In genomic region chr10:98077223-98077622, GRCh38 we compare ENCODE assay signal across 23 cellular contexts. TPM values are rescaled to one million over a fixed set of nuclear protein-coding genes. Genes with fewer than 3 reads are reported as not detected.
"Had no signal": no experiment of that assay in that cellular context is flagged by ENCODE, and none has a peak within 500 bp of the region (broad histone marks: within the 10 kb centered on the region; RNA-seq: fewer than 3 reads in every experiment).

No MANE protein-coding gene starts in this region.

- H3K27me3 ChIP-seq: SJCRH30 had no signal

- H3K4me1 ChIP-seq: SJCRH30 had no signal

- H3K9me3 ChIP-seq: SJCRH30 had no signal

- H3K27ac ChIP-seq: SJCRH30 had no signal

- DNase-seq: IMR-90, Karpas-422, KG1, MM.1S, NCI-H1092 treated with DMSO at 0.1 percent for 48 hours, NCI-H1436, NCI-H187, NCI-H2029, NCI-H2081 treated with DMSO at 0.1 percent for 48 hours, NCI-H2171, NCI-H226, NCI-H446, NCI-H510A, NCI-H524 treated with DMSO at 0.1 percent for 48 hours, NCI-H69, NCI-H774, Right ventricle myocardium superior, RPMI8226, SJCRH30 had no signal

- ATAC-seq: HepG2, SK-N-SH treated with all-trans-retinoic acid at 6 μM for 48 hours had no signal

- H3K36me3 ChIP-seq: SJCRH30 had no signal

- FAIRE-seq: HepG2, RCC 7860 had no signal

- H3K4me3 ChIP-seq: SJCRH30 had no signal

RNA-seq across cellular contexts. Expression of gene CRTAC1, which starts 46.8 kb away (rescaled TPM):
- total RNA-seq: HepG2, HT-29, IMR-90, SJCRH30 had no signal
- polyA plus RNA-seq: HepG2, IMR-90 had no signal
